Comparison of ENCODE assay signal across 10 cellular contexts in the genomic region with DNA sequence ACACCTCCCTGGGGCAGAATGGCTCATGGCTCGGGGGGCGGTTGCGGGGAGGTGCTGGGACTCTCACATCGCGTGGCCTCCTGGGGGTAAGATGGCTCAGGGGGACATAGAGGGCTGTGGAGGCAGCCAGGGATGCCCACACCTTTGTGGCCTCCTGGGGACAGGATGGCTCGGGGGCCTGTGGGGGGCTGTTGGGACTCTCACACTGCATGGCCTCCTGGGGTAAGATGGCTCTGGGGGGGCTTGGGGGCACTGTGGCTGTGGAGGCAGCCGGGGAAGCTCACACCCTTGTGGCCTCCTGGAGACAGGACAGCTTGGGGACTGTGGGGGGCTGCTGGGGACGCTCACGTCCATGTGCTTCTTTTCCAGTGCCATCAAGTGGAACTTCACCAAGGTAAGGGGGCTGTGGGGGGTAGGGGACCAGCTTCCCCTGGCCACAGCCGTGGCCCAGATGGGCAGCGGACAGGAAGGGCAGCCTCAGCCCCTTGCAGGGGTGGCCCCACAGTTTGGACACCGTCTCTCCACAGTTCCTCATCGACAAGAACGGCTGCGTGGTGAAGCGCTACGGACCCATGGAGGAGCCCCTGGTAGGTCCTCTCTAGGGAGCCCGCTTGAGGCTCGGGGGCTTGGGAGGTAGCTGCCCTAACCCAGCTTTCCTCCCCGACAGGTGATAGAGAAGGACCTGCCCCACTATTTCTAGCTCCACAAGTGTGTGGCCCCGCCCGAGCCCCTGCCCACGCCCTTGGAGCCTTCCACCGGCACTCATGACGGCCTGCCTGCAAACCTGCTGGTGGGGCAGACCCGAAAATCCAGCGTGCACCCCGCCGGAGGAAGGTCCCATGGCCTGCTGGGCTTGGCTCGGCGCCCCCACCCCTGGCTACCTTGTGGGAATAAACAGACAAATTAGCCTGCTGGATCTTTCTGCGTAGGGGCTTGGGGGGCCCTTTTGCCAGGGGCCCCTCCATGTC. TPM values are rescaled to one million over a fixed set of nuclear protein-coding genes. Genes with fewer than 3 reads are reported as not detected.
DNase-seq lines count a peak whose midpoint lies in the region; ATAC-seq and TF ChIP-seq lines count a peak whose summit lies in the region.
"Had no signal": no experiment of that assay in that cellular context is flagged by ENCODE, and none has a peak within 500 bp of the region (broad histone marks: within the 10 kb centered on the region; RNA-seq: fewer than 3 reads in every experiment).

No MANE protein-coding gene starts in this region.

- H3K4me3 Mint-ChIP-seq in immature natural killer cell (peak overlapping the region; percentile 33 to 77 (median 44)), type B pancreatic cell (peak overlapping the region; percentile 79)

- peaks cover 51% of the 10 kb centered on the region for H3K36me3 ChIP-seq in left ventricle myocardium inferior

- no peaks in the 10 kb centered on the region for H3K9me3 ChIP-seq in left ventricle myocardium inferior (replicated peaks)

- DNase-seq in left ventricle myocardium inferior (no peak), left ventricle myocardium superior (no peak), immature natural killer cell (no peak), type B pancreatic cell (ENCODE audit: extremely low spot score, unreplicated experiment) (no peak), KBM-7 (no peak), NCI-H748 treated with DMSO at 0.1 percent for 48 hours (lab: John Stamatoyannopoulos, UW) (no peak), RPMI8226 (no peak)
- DNase-seq in activated naive CD4-positive, alpha-beta T cell treated with anti-CD3 and anti-CD28 coated beads, Interleukin-2, amount 50 U/mL, for 72 hours (ENCODE audit: low spot score in 2 of 2), result peak in 1 of 2 donors; percentile 32
- DNase-seq: NCI-H2081 treated with DMSO at 0.1 percent for 48 hours had no signal

- in situ Hi-C loops in KBM-7 (cut with MboI; ENCODE audit: low pct_unique_long_range_greater_than_20kb, low sequenced_read_pairs), result no loop called here

- H3K4me1 Mint-ChIP-seq in immature natural killer cell (peaks cover 17 to 30% of the 10 kb centered on the region in 2 donors), type B pancreatic cell (ENCODE audit: unreplicated experiment) (peaks cover 9% of the 10 kb centered on the region)

- intact Hi-C loops in left ventricle myocardium inferior (cut with micrococcal nuclease) (no loop called here), left ventricle myocardium superior (cut with micrococcal nuclease) (no loop called here)

- H3K27me3 ChIP-seq in left ventricle myocardium inferior (ENCODE audit: low read depth), result no peaks in the 10 kb centered on the region

- H3K27ac Mint-ChIP-seq in activated naive CD4-positive, alpha-beta T cell treated with anti-CD3 and anti-CD28 coated beads, Interleukin-2, amount 50 U/mL, for 72 hours, result peak overlapping the region; percentile 60 to 81
- H3K27ac Mint-ChIP-seq in immature natural killer cell, result peak overlapping the region in 5 of 6 donors; percentile 16 to 74 (median 49)
- H3K27ac Mint-ChIP-seq in type B pancreatic cell, result no peak overlapping the region

- ATAC-seq in left ventricle myocardium superior, result no peak
- ATAC-seq in activated naive CD4-positive, alpha-beta T cell treated with anti-CD3 and anti-CD28 coated beads, Interleukin-2, amount 50 U/mL, for 72 hours, result no peak
- ATAC-seq: left lobe of liver had no signal

- no peaks in the 10 kb centered on the region for H3K36me3 Mint-ChIP-seq in activated naive CD4-positive, alpha-beta T cell treated with anti-CD3 and anti-CD28 coated beads, Interleukin-2, amount 50 U/mL, for 72 hours
- no peaks in the 10 kb centered on the region for H3K36me3 Mint-ChIP-seq in immature natural killer cell
- no peaks in the 10 kb centered on the region for H3K36me3 Mint-ChIP-seq in type B pancreatic cell

- peaks cover 61% of the 10 kb centered on the region for H3K4me1 ChIP-seq in left ventricle myocardium inferior

- no peaks in the 10 kb centered on the region for H3K9me3 Mint-ChIP-seq in activated naive CD4-positive, alpha-beta T cell treated with anti-CD3 and anti-CD28 coated beads, Interleukin-2, amount 50 U/mL, for 72 hours
- no peaks in the 10 kb centered on the region for H3K9me3 Mint-ChIP-seq in immature natural killer cell
- H3K9me3 Mint-ChIP-seq in type B pancreatic cell, result no peaks in the 10 kb centered on the region

- peak overlapping the region; percentile 95 for H3K4me3 ChIP-seq in left ventricle myocardium inferior

- peaks cover 9 to 18% (median 15%) of the 10 kb centered on the region in 3 donors for H3K27me3 Mint-ChIP-seq in immature natural killer cell (ENCODE audit: low read depth in 3 of 3)
- H3K27me3 Mint-ChIP-seq in type B pancreatic cell, result no peaks in the 10 kb centered on the region

- TF ChIP-seq CTCF in left ventricle myocardium inferior (IDR thresholded peaks at IDR 0.05; ENCODE audit: borderline replicate concordance) (no peak), type B pancreatic cell (conservative IDR thresholded peaks at IDR 0.05) (no peak)

- peak overlapping the region; percentile 16 for H3K27ac ChIP-seq in left ventricle myocardium inferior (replicated peaks)

RNA-seq across cellular contexts. Expression of gene GPX4, which starts 2.4 kb away (rescaled TPM):
- 327 TPM for total RNA-seq in left ventricle myocardium inferior
- 337 TPM for total RNA-seq in left ventricle myocardium superior
- 100 to 1,000 TPM; 154 to 316 TPM for total RNA-seq in activated naive CD4-positive, alpha-beta T cell treated with anti-CD3 and anti-CD28 coated beads, Interleukin-2, amount 50 U/mL, for 72 hours
- 100 to 1,000 TPM; 225 to 320 (median 280) TPM for polyA plus RNA-seq in immature natural killer cell
- total RNA-seq in type B pancreatic cell (ENCODE audit: low replicate concordance), result 174 and 204 TPM in 2 replicates

RNA-seq across cellular contexts. Expression of gene POLR2E, which starts 11.0 kb away (rescaled TPM):
- total RNA-seq in left ventricle myocardium inferior (140 TPM), left ventricle myocardium superior (148 TPM), type B pancreatic cell (ENCODE audit: low replicate concordance) (171 and 181 TPM in 2 replicates)
- 100 to 1,000 TPM; 248 to 259 TPM for total RNA-seq in activated naive CD4-positive, alpha-beta T cell treated with anti-CD3 and anti-CD28 coated beads, Interleukin-2, amount 50 U/mL, for 72 hours
- 100 to 1,000 TPM; 182 to 288 (median 237) TPM for polyA plus RNA-seq in immature natural killer cell

RNA-seq across cellular contexts. Expression of gene ARHGAP45, which starts 39.2 kb away (rescaled TPM):
- total RNA-seq in left ventricle myocardium inferior (4.8 TPM), left ventricle myocardium superior (6.0 TPM), type B pancreatic cell (ENCODE audit: low replicate concordance) (2.6 and 4.5 TPM in 2 replicates)
- total RNA-seq in activated naive CD4-positive, alpha-beta T cell treated with anti-CD3 and anti-CD28 coated beads, Interleukin-2, amount 50 U/mL, for 72 hours, result 100 to 1,000 TPM; 171 to 174 TPM
- polyA plus RNA-seq in immature natural killer cell, result 100 to 1,000 TPM; 164 to 417 (median 169) TPM

Comparison
In these comparisons a context has a peak if more than half of its experiments do, and no peak if none do; other contexts are left out.
1. RNA of gene ARHGAP45, which starts 39.2 kb away (total RNA-seq): 171 to 174 TPM in activated naive CD4-positive, alpha-beta T cell treated with anti-CD3 and anti-CD28 coated beads, Interleukin-2, amount 50 U/mL, for 72 hours; 6.0 TPM in left ventricle myocardium superior (single experiment), 4.8 TPM in left ventricle myocardium inferior (single experiment) and 2.6 to 4.5 TPM in type B pancreatic cell; every median in the first group is over 10 times any median in the second.